Comparison of ENCODE assay signal across 8 cellular contexts in the genomic region with DNA sequence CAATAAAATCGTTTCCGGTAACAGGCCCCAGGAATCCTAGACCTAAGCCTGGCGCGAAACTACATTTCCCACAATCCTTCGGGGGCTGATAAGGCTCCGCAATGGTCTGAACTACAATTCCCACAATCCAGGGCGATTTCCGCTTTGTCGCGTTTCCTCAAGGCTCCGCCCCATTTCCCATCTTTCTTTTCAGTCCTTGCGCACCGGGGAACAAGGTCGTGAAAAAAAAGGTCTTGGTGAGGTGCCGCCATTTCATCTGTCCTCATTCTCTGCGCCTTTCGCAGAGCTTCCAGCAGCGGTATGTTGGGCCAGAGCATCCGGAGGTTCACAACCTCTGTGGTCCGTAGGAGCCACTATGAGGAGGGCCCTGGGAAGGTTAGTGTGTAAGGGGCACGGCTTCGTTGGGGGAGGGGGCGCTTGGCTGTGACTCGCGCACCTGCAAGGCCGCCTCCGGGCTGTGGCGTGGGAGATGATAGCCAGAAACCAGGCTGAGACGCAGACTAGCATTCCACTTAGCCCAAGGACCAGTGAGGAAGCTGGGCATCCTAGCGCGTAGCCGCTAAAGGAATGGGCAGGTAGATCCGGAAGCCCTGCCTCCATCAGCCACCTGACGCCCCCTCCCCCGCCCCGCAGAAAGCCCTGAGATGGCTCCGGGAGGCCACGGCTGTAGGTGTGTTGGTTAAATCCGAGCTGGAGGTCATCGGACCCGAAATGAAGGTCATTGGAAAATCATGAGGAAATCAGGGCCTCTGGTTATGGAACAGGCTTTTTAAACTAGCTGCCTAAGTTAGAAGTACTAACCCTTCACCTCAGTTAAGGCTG. TPM values are rescaled to one million over a fixed set of nuclear protein-coding genes. Genes with fewer than 3 reads are reported as not detected.
A peak's percentile ranks its signal among the peaks of the same experiment; 100 is the strongest.
DNase-seq lines count a peak whose midpoint lies in the region; ATAC-seq and TF ChIP-seq lines count a peak whose summit lies in the region.

A gene with protein sequence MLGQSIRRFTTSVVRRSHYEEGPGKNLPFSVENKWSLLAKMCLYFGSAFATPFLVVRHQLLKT (plus strand): TSS at position 186 of the 822 bp plus-strand sequence. CDS start 115 bp downstream, at position 301.

- peak; percentile 95 for ATAC-seq in lung (ENCODE audit: insufficient read depth, low FRiP score)

- H3K9me3 ChIP-seq in lung (ENCODE audit: control insufficient read depth in 2 of 2, insufficient read depth in 1 of 2, low read length in 1 of 2), result no peaks in the 10 kb centered on the region

- H3K36me3 ChIP-seq in lung (ENCODE audit: control insufficient read depth in 2 of 2, insufficient read depth in 2 of 2, low read length in 2 of 2), result peaks cover 4 to 9% of the 10 kb centered on the region in 2 donors

- H3K27me3 ChIP-seq in lung (ENCODE audit: control insufficient read depth, insufficient read depth), result no peaks in the 10 kb centered on the region

- CTCF ChIA-PET in activated CD8-positive, alpha-beta memory T cell treated with anti-CD3 and anti-CD28 coated beads for 36 hours (lab: Charles Lee), result no interaction called here

- DNase-seq in CMK (ENCODE audit: low read depth), result peak; percentile 89
- DNase-seq in GM20000 (ENCODE audit: low spot score), result peak; percentile 88
- peak; percentile 99 for DNase-seq in HT-29 (ENCODE audit: low spot score)
- DNase-seq in NOMO-1 (lab: John Stamatoyannopoulos, UW; ENCODE audit: unreplicated experiment in 2 of 2), result peak; percentile 96
- peak; percentile 84 for DNase-seq in effector CD8-positive, alpha-beta T cell (lab: John Stamatoyannopoulos, UW)
- DNase-seq in lung (ENCODE audit: low spot score), result peak; percentile 95
- peak; percentile 56 to 88 (median 86) for DNase-seq in stimulated activated CD4-positive, alpha-beta T cell treated with anti-CD3 and anti-CD28 coated beads, TNF-alpha, amount 100 ng/mL, for 4 hours (ENCODE audit: low read depth in 3 of 3)

- TF ChIP-seq CTCF in GM20000 (IDR thresholded peaks at IDR 0.05; ENCODE audit: extremely low read depth, missing control alignments), result no peak
- TF ChIP-seq CTCF in lung (IDR thresholded peaks at IDR 0.05; ENCODE audit: control extremely low read depth, extremely low read depth), result no peak

- WGBS in lung, 2 donors, result 1% methylated on average over 41 of the region's 41 CpGs

- POLR2A ChIA-PET in activated CD8-positive, alpha-beta memory T cell treated with anti-CD3 and anti-CD28 coated beads for 36 hours (lab: Charles Lee), result no interaction called here

- peak within 1 kb of the TSS; percentile 79 to 87 for H3K27ac ChIP-seq in lung (ENCODE audit: low read depth in 1 of 2, low read length in 1 of 2)

- H3K4me3 ChIP-seq in lung, result peak within 1 kb of the TSS; percentile 80

- H3K4me1 ChIP-seq in lung (ENCODE audit: control insufficient read depth in 2 of 2, insufficient read depth in 2 of 2, low read length in 2 of 2), result peaks cover 3 to 6% of the 10 kb centered on the region in 2 donors

RNA-seq across cellular contexts. Expression of the gene that starts here (rescaled TPM):
- 243 and 269 TPM in 2 replicates for total RNA-seq in HT-29 (2014; rRNA removed; shearing (Covaris generic))
- 100 to 1,000 TPM; 617 to 643 TPM for total RNA-seq in activated CD8-positive, alpha-beta memory T cell treated with anti-CD3 and anti-CD28 coated beads for 36 hours
- total RNA-seq in lung, result 100 to 1,000 TPM; 237 to 379 TPM
- polyA plus RNA-seq in lung, result 1,000 to 10,000 TPM in 1 of 2 donors, 100 to 1,000 TPM in 1; 584 to 1,009 TPM

Comparison
In these comparisons a context has a peak if more than half of its experiments do, and no peak if none do; other contexts are left out.
1. Peak in every context shown above with its lines: DNase-seq, ATAC-seq, H3K4me3 ChIP-seq and H3K27ac ChIP-seq.